ENCODE assay signal across 30 cellular contexts in genomic region chr10:120507651-120508050, GRCh38. TPM values are rescaled to one million over a fixed set of nuclear protein-coding genes. Genes with fewer than 3 reads are reported as not detected.
"Had no signal": no experiment of that assay in that cellular context is flagged by ENCODE, and none has a peak within 500 bp of the region (broad histone marks: within the 10 kb centered on the region; RNA-seq: fewer than 3 reads in every experiment).

No MANE protein-coding gene starts in this region.

- H3K27me3 ChIP-seq: cardiac muscle cell, Peyer's patch had no signal

- H3K27ac Mint-ChIP-seq: activated CD4-positive, alpha-beta T cell treated with anti-CD3 and anti-CD28 coated beads, Interleukin-2, amount 10 ng/mL, durations not matched to agents 24 days and 14 days; activated CD8-positive, alpha-beta T cell treated with anti-CD3 and anti-CD28 coated beads for 36 hours; activated naive CD4-positive, alpha-beta T cell treated with anti-CD3 and anti-CD28 coated beads, Interleukin-2, amount 50 U/mL, for 24 hours; activated naive CD8-positive, alpha-beta T cell treated with anti-CD3 and anti-CD28 coated beads, Interleukin-2, amount 10 ng/mL, durations not matched to agents 7 days and 5 days; activated T-cell treated with anti-CD3 and anti-CD28 coated beads, Interleukin-2, amount 50 U/mL, for 72 hours; activated T-helper 17 cell treated with anti-CD3 and anti-CD28 coated beads, Interleukin-2, amount 50 U/mL, for 72 hours; brain had no signal

- H3K9me3 ChIP-seq: MG63, Peyer's patch had no signal

- H3K4me1 ChIP-seq: Peyer's patch had no signal

- H3K4me1 Mint-ChIP-seq: activated CD4-positive, alpha-beta T cell treated with anti-CD3 and anti-CD28 coated beads, Interleukin-2, amount 10 ng/mL, durations not matched to agents 24 days and 14 days; activated naive CD4-positive, alpha-beta T cell treated with anti-CD3 and anti-CD28 coated beads, Interleukin-2, amount 50 U/mL, for 24 hours; activated T-helper 17 cell treated with anti-CD3 and anti-CD28 coated beads, Interleukin-2, amount 50 U/mL, for 72 hours; central memory CD8-positive, alpha-beta T cell had no signal

- H3K27ac ChIP-seq: cardiac muscle cell, Peyer's patch had no signal

- H3K9me3 Mint-ChIP-seq: activated CD4-positive, alpha-beta T cell treated with anti-CD3 and anti-CD28 coated beads, Interleukin-2, amount 10 ng/mL, durations not matched to agents 24 days and 14 days; activated CD8-positive, alpha-beta T cell treated with anti-CD3 and anti-CD28 coated beads for 36 hours; activated naive CD4-positive, alpha-beta T cell treated with anti-CD3 and anti-CD28 coated beads, Interleukin-2, amount 50 U/mL, for 24 hours; activated naive CD8-positive, alpha-beta T cell treated with anti-CD3 and anti-CD28 coated beads, Interleukin-2, amount 10 ng/mL, durations not matched to agents 7 days and 5 days; activated T-helper 17 cell treated with anti-CD3 and anti-CD28 coated beads, Interleukin-2, amount 50 U/mL, for 72 hours; brain; central memory CD8-positive, alpha-beta T cell had no signal

- H3K36me3 ChIP-seq: cardiac muscle cell, MG63, Peyer's patch had no signal

- H3K4me3 Mint-ChIP-seq: activated CD4-positive, alpha-beta T cell treated with anti-CD3 and anti-CD28 coated beads, Interleukin-2, amount 10 ng/mL, durations not matched to agents 24 days and 14 days; activated CD8-positive, alpha-beta T cell treated with anti-CD3 and anti-CD28 coated beads for 36 hours; activated naive CD4-positive, alpha-beta T cell treated with anti-CD3 and anti-CD28 coated beads, Interleukin-2, amount 50 U/mL, for 24 hours; activated naive CD8-positive, alpha-beta T cell treated with anti-CD3 and anti-CD28 coated beads, Interleukin-2, amount 10 ng/mL, durations not matched to agents 7 days and 5 days; activated T-cell treated with anti-CD3 and anti-CD28 coated beads, Interleukin-2, amount 50 U/mL, for 72 hours; activated T-helper 17 cell treated with anti-CD3 and anti-CD28 coated beads, Interleukin-2, amount 50 U/mL, for 72 hours; brain; central memory CD8-positive, alpha-beta T cell had no signal

- H3K36me3 Mint-ChIP-seq: activated naive CD4-positive, alpha-beta T cell treated with anti-CD3 and anti-CD28 coated beads, Interleukin-2, amount 50 U/mL, for 24 hours; activated naive CD8-positive, alpha-beta T cell treated with anti-CD3 and anti-CD28 coated beads, Interleukin-2, amount 10 ng/mL, durations not matched to agents 7 days and 5 days; brain had no signal

- ATAC-seq: K562, Right ventricle myocardium inferior had no signal

- DNase-seq: activated CD4-positive, alpha-beta T cell treated with anti-CD3 and anti-CD28 coated beads, Interleukin-2, amount 10 ng/mL, durations not matched to agents 24 days and 14 days; activated CD4-positive, alpha-beta T cell treated with anti-CD3 and anti-CD28 coated beads, Interleukin-2, amount 50 U/mL, for 4 hours; activated gamma-delta T cell; activated naive CD4-positive, alpha-beta T cell treated with Interleukin-2 at 50 U/mL for 16 hours; activated naive CD8-positive, alpha-beta T cell treated with anti-CD3 and anti-CD28 coated beads, Interleukin-2, amount 10 ng/mL, durations not matched to agents 7 days and 5 days; activated T-cell treated with anti-CD3 and anti-CD28 coated beads, Interleukin-2, amount 50 U/mL, for 1 hour; NCI-H1048; NCI-H1436 treated with DMSO at 0.1 percent for 48 hours; NCI-H1694 treated with DMSO at 0.1 percent for 48 hours; NCI-H2029; NCI-H2171; NCI-H510A treated with DMSO at 0.1 percent for 48 hours; NCI-H526 treated with DMSO at 0.1 percent for 48 hours; NCI-H774; Peyer's patch; RPMI8226; SIG-M5; T-helper 9 cell had no signal

- H3K4me3 ChIP-seq: cardiac muscle cell, K562, MG63, Peyer's patch had no signal

- H3K27me3 Mint-ChIP-seq: activated CD4-positive, alpha-beta T cell treated with anti-CD3 and anti-CD28 coated beads, Interleukin-2, amount 10 ng/mL, durations not matched to agents 24 days and 14 days; activated CD8-positive, alpha-beta T cell treated with anti-CD3 and anti-CD28 coated beads for 36 hours; activated naive CD8-positive, alpha-beta T cell treated with anti-CD3 and anti-CD28 coated beads, Interleukin-2, amount 10 ng/mL, durations not matched to agents 7 days and 5 days had no signal

RNA-seq across cellular contexts. Expression of gene PLPP4, which starts 50.6 kb away (rescaled TPM):
- total RNA-seq: activated CD4-positive, alpha-beta T cell treated with anti-CD3 and anti-CD28 coated beads, Interleukin-2, amount 10 ng/mL, durations not matched to agents 24 days and 14 days; activated CD8-positive, alpha-beta memory T cell treated with anti-CD3 and anti-CD28 coated beads for 36 hours; activated CD8-positive, alpha-beta T cell treated with anti-CD3 and anti-CD28 coated beads for 36 hours; activated naive CD8-positive, alpha-beta T cell treated with anti-CD3 and anti-CD28 coated beads, Interleukin-2, amount 10 ng/mL, durations not matched to agents 7 days and 5 days; activated T-cell treated with anti-CD3 and anti-CD28 coated beads, Interleukin-2, amount 50 U/mL, for 72 hours; activated T-helper 17 cell treated with anti-CD3 and anti-CD28 coated beads, Interleukin-2, amount 50 U/mL, for 72 hours; K562; Right ventricle myocardium inferior had no signal
- polyA plus RNA-seq: adipose tissue had no signal
